ENCODE assay signal across 8 cellular contexts in the genomic region with DNA sequence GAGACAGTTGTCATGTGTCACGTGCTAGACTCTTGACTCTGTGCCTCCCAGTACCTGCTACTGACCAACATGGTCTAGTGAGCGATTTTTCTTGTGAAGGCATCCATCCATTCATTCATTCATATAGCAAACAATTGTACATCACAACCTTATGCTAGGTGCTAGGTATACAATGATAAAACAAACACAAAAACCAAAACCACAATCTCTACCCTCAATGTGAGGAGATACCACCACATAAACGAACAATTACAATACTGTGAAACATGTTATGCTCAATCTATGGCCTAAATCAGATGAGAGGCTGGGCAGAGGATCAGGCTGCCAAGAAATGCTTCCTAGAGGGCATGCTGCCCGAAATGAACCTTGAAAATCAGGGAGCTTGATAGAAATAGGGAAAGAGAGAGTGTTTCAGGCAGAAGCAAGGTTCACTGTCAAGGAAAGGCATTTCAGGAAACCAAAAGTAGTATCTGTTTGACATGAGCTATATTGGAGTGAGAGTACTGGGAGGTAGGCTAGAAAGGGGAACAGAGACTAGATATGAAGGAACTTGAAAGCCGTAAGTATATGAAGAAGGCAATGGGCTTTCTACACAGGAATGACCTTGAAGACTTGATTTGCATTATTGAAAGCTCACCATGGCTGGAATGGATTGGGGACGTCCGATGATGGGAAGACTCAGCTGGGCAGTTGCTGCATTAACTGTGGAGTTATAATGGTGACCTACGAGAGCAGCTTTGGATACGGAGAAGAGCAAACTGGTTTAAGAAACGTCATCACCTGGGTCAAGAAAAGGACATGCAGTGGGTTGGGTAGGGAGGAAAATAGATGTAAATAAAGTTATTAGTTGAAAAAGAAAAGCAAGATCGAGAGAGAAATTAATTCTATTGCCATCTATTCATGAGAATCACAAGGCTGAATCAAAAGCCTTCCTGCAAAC.
A peak's percentile ranks its signal among the peaks of the same experiment; 100 is the strongest.
DNase-seq lines count a peak whose midpoint lies in the region; ATAC-seq and TF ChIP-seq lines count a peak whose summit lies in the region.

No MANE protein-coding gene starts in this region.

- peaks cover 69 to 83% (median 75%) of the 10 kb centered on the region in 10 experiments for H3K4me1 ChIP-seq in BLaER1 treated with 17β-estradiol and CSF1 and Interleukin-3, amounts not matched to agents 10 nM and 100 nM
- peaks cover 10% of the 10 kb centered on the region for H3K4me1 ChIP-seq in suprapubic skin

- no peaks in the 10 kb centered on the region for H3K9me3 Mint-ChIP-seq in activated T-helper 17 cell treated with anti-CD3 and anti-CD28 coated beads, Interleukin-2, amount 50 U/mL, for 72 hours
- peaks cover 15% of the 10 kb centered on the region for H3K9me3 Mint-ChIP-seq in mesothelial cell of epicardium

- no peak for TF ChIP-seq EP300 in suprapubic skin (IDR thresholded peaks at IDR 0.05)

- 75% methylated on average over 11 of the region's 11 CpGs for WGBS in suprapubic skin

- no peaks in the 10 kb centered on the region for H3K27me3 ChIP-seq in BLaER1 treated with 17β-estradiol and CSF1 and Interleukin-3, amounts not matched to agents 10 nM and 100 nM
- H3K27me3 ChIP-seq in suprapubic skin: no peaks in the 10 kb centered on the region

- ATAC-seq in HG03064 (IDR thresholded peaks at IDR 0.05; ENCODE audit: low read depth, unreplicated experiment): peak; percentile 80
- no peak for ATAC-seq in activated T-helper 17 cell treated with anti-CD3 and anti-CD28 coated beads, Interleukin-2, amount 50 U/mL, for 72 hours (replicated peaks)

- peak overlapping the region; percentile 72 to 93 (median 87) for H3K4me2 ChIP-seq in BLaER1 treated with 17β-estradiol and CSF1 and Interleukin-3, amounts not matched to agents 10 nM and 100 nM

- DNase-seq in C1 segment of cervical spinal cord (lab: John Stamatoyannopoulos, UW) (no peak), suprapubic skin (ENCODE audit: low spot score in 2 of 2) (no peak), A172 (ENCODE audit: low spot score) (no peak), mesothelial cell of epicardium (ENCODE audit: low spot score in 2 of 2, unreplicated experiment in 2 of 2) (no peak)

- peak overlapping the region in 6 of 10 experiments; percentile 1 to 34 (median 24); a peak in 8 of 20 replicates for H3K4me3 ChIP-seq in BLaER1 treated with 17β-estradiol and CSF1 and Interleukin-3, amounts not matched to agents 10 nM and 100 nM
- H3K4me3 ChIP-seq in suprapubic skin: no peak overlapping the region

- TF ChIP-seq POLR2A in GM19099 (IDR thresholded peaks at IDR 0.05; ENCODE audit: extremely low read depth, insufficient read length, low read depth): peak; percentile 13
- TF ChIP-seq POLR2A in suprapubic skin (IDR thresholded peaks at IDR 0.05): no peak

- H3K36me3 ChIP-seq in BLaER1 treated with 17β-estradiol and CSF1 and Interleukin-3, amounts not matched to agents 10 nM and 100 nM: peaks cover 0 to 8% (median 0%) of the 10 kb centered on the region in 11 experiments; a peak in 1 of 22 replicates
- H3K36me3 ChIP-seq in suprapubic skin: no peaks in the 10 kb centered on the region

- H3K9me3 ChIP-seq in BLaER1 treated with 17β-estradiol and CSF1 and Interleukin-3, amounts not matched to agents 10 nM and 100 nM (replicated peaks in 1 of 11): peaks cover 0 to 21% (median 3%) of the 10 kb centered on the region in 11 experiments; a peak in 7 of 22 replicates
- no peaks in the 10 kb centered on the region for H3K9me3 ChIP-seq in suprapubic skin

- H3K27me3 Mint-ChIP-seq in activated T-helper 17 cell treated with anti-CD3 and anti-CD28 coated beads, Interleukin-2, amount 50 U/mL, for 72 hours: no peaks in the 10 kb centered on the region
- H3K27me3 Mint-ChIP-seq in mesothelial cell of epicardium (ENCODE audit: low read depth): no peaks in the 10 kb centered on the region

- peaks cover 34% of the 10 kb centered on the region for H3K4me1 Mint-ChIP-seq in activated T-helper 17 cell treated with anti-CD3 and anti-CD28 coated beads, Interleukin-2, amount 50 U/mL, for 72 hours
- peaks cover 25% of the 10 kb centered on the region for H3K4me1 Mint-ChIP-seq in mesothelial cell of epicardium

- H3K36me3 Mint-ChIP-seq in activated T-helper 17 cell treated with anti-CD3 and anti-CD28 coated beads, Interleukin-2, amount 50 U/mL, for 72 hours (ENCODE audit: low read depth): peaks cover 11% of the 10 kb centered on the region
- H3K36me3 Mint-ChIP-seq in mesothelial cell of epicardium: peaks cover 14% of the 10 kb centered on the region

- H3K9ac ChIP-seq in BLaER1 treated with 17β-estradiol and CSF1 and Interleukin-3, amounts not matched to agents 10 nM and 100 nM: peak overlapping the region; percentile 48 to 82 (median 77); a peak in 20 of 22 replicates

- peak overlapping the region; percentile 71 for H3K4me3 Mint-ChIP-seq in activated T-helper 17 cell treated with anti-CD3 and anti-CD28 coated beads, Interleukin-2, amount 50 U/mL, for 72 hours
- no peak overlapping the region for H3K4me3 Mint-ChIP-seq in mesothelial cell of epicardium

- TF ChIP-seq CTCF in suprapubic skin (IDR thresholded peaks at IDR 0.05): no peak
- no peak for TF ChIP-seq CTCF in mesothelial cell of epicardium (IDR thresholded peaks at IDR 0.05; ENCODE audit: unreplicated experiment)

- peak overlapping the region; percentile 76 to 95 (median 93) for H3K27ac ChIP-seq in BLaER1 treated with 17β-estradiol and CSF1 and Interleukin-3, amounts not matched to agents 10 nM and 100 nM
- H3K27ac ChIP-seq in suprapubic skin: no peak overlapping the region

- H3K27ac Mint-ChIP-seq in activated T-helper 17 cell treated with anti-CD3 and anti-CD28 coated beads, Interleukin-2, amount 50 U/mL, for 72 hours: peak overlapping the region; percentile 80
- no peak overlapping the region for H3K27ac Mint-ChIP-seq in mesothelial cell of epicardium

- H4K20me1 ChIP-seq in BLaER1 treated with 17β-estradiol and CSF1 and Interleukin-3, amounts not matched to agents 10 nM and 100 nM: no peaks in the 10 kb centered on the region
